Comparison of ENCODE assay signal across 16 cellular contexts in the genomic region with DNA sequence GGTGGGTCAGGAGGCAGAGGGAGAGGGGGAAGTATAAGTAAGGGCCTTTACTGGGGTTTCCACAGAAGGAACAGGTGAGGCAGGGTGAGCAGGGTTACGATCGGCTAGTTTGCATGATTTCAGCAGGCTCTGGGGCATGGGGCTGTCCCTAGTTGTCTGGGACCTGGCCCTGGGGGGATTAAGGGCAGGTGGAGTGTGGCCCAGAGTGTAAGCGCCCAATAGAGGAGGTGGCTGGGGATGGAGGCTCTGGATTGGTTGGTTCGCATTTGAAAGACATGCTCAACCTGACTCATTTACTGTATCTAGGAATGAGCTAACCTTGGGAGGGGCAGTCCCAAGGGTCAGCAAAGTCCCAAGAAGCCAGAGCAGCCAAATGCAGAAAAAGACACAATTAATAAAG.
"Had no signal": no experiment of that assay in that cellular context is flagged by ENCODE, and none has a peak within 500 bp of the region (broad histone marks: within the 10 kb centered on the region; RNA-seq: fewer than 3 reads in every experiment).

No MANE protein-coding gene starts in this region.

- H3K9me3 ChIP-seq: breast epithelium, lower lobe of right lung, psoas muscle, stomach, vagina had no signal

- H3K27ac ChIP-seq: breast epithelium, lower lobe of right lung, psoas muscle, skin epidermis, stomach, vagina had no signal

- ATAC-seq: activated CD4-positive, alpha-beta T cell treated with anti-CD3 and anti-CD28 coated beads for 36 hours; esophagus mucosa; lower lobe of right lung; naive thymus-derived CD8-positive, alpha-beta T cell; psoas muscle; right cardiac atrium had no signal

- H3K4me3 Mint-ChIP-seq: activated CD4-positive, alpha-beta T cell treated with anti-CD3 and anti-CD28 coated beads for 36 hours; activated naive CD4-positive, alpha-beta T cell treated with anti-CD3 and anti-CD28 coated beads, Interleukin-2, amount 50 U/mL, for 24 hours; naive thymus-derived CD8-positive, alpha-beta T cell had no signal

- H3K4me1 ChIP-seq: breast epithelium, lower lobe of right lung, psoas muscle, vagina had no signal

- H3K36me3 ChIP-seq: breast epithelium, lower lobe of right lung, stomach, vagina had no signal

- H3K4me1 Mint-ChIP-seq: activated CD4-positive, alpha-beta T cell treated with anti-CD3 and anti-CD28 coated beads for 36 hours; activated naive CD4-positive, alpha-beta T cell treated with anti-CD3 and anti-CD28 coated beads, Interleukin-2, amount 50 U/mL, for 24 hours; naive thymus-derived CD8-positive, alpha-beta T cell had no signal

- DNase-seq: activated CD4-positive, alpha-beta T cell treated with anti-CD3 and anti-CD28 coated beads for 36 hours; activated CD4-positive, alpha-beta T cell treated with anti-CD3 and anti-CD28 coated beads, Interleukin-2, amount 50 U/mL, for 48 hours; activated gamma-delta T cell; cerebellar nuclear complex; effector CD4-positive, alpha-beta T cell; lower lobe of right lung; naive thymus-derived CD8-positive, alpha-beta T cell; psoas muscle; right cardiac atrium; stomach; trophoblast cell had no signal

- H3K9me3 Mint-ChIP-seq: activated naive CD4-positive, alpha-beta T cell treated with anti-CD3 and anti-CD28 coated beads, Interleukin-2, amount 50 U/mL, for 24 hours; naive thymus-derived CD8-positive, alpha-beta T cell had no signal

- H3K36me3 Mint-ChIP-seq: activated naive CD4-positive, alpha-beta T cell treated with anti-CD3 and anti-CD28 coated beads, Interleukin-2, amount 50 U/mL, for 24 hours; naive thymus-derived CD8-positive, alpha-beta T cell had no signal

- H3K27me3 ChIP-seq: breast epithelium, stomach, vagina had no signal

- H3K27ac Mint-ChIP-seq: activated CD4-positive, alpha-beta T cell treated with anti-CD3 and anti-CD28 coated beads for 36 hours; activated naive CD4-positive, alpha-beta T cell treated with anti-CD3 and anti-CD28 coated beads, Interleukin-2, amount 50 U/mL, for 24 hours; naive thymus-derived CD8-positive, alpha-beta T cell had no signal

- H3K4me3 ChIP-seq: breast epithelium, lower lobe of right lung, psoas muscle, skin epidermis, stomach, vagina had no signal
